Comparison of ENCODE assay signal across 16 cellular contexts in the genomic region with DNA sequence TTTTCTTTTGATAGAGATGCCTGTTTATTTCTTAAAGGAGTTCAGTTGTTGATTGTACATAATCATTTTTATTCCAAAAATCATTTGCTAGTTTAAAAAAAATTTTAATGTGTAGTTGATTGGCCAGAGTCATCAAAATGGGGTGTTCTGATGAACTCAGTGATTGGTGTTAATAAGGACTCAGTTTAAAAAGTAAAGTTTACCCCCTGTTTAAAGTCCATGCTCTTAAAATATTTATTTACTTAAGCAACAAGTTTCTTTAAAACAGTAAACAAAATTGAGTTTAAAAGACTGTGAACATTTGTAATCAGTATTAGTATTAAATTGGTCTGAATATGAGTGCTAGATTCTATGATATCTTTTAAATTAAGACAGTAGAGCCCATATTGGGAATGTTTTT. TPM values are rescaled to one million over a fixed set of nuclear protein-coding genes. Genes with fewer than 3 reads are reported as not detected.
A peak's percentile ranks its signal among the peaks of the same experiment; 100 is the strongest.
DNase-seq lines count a peak whose midpoint lies in the region; ATAC-seq and TF ChIP-seq lines count a peak whose summit lies in the region.
"Had no signal": no experiment of that assay in that cellular context is flagged by ENCODE, and none has a peak within 500 bp of the region (broad histone marks: within the 10 kb centered on the region; RNA-seq: fewer than 3 reads in every experiment).

No MANE protein-coding gene starts in this region.

- H3K9me3 Mint-ChIP-seq in chondrocyte (ENCODE audit: low read depth) (peaks cover 20% of the 10 kb centered on the region), osteocyte (ENCODE audit: unreplicated experiment) (peaks cover 21% of the 10 kb centered on the region)

- H3K27me3 Mint-ChIP-seq in chondrocyte (ENCODE audit: low read depth) = no peaks in the 10 kb centered on the region
- no peaks in the 10 kb centered on the region for H3K27me3 Mint-ChIP-seq in osteocyte (ENCODE audit: unreplicated experiment)
- H3K27me3 Mint-ChIP-seq: CD4-positive, CD25-positive, alpha-beta regulatory T cell; IgD-negative memory B cell had no signal

- ATAC-seq in left cardiac atrium (no peak), HG03108 (IDR thresholded peaks at IDR 0.05; ENCODE audit: unreplicated experiment) (no peak), HG02623 (IDR thresholded peaks at IDR 0.05; ENCODE audit: unreplicated experiment) (no peak)
- ATAC-seq: HCT116 had no signal

- no peak overlapping the region for H3K9ac ChIP-seq in subcutaneous abdominal adipose tissue (ENCODE audit: low read length in 5 of 5)
- H3K9ac ChIP-seq: BLaER1 treated with 17β-estradiol and CSF1 and Interleukin-3, amounts not matched to agents 10 nM and 100 nM had no signal

- H3K36me3 ChIP-seq in cardiac muscle cell = no peaks in the 10 kb centered on the region
- H3K36me3 ChIP-seq in subcutaneous abdominal adipose tissue (ENCODE audit: control insufficient read depth in 5 of 5, insufficient read depth in 5 of 5, low read length in 5 of 5) = no peaks in the 10 kb centered on the region

- H3K9me3 ChIP-seq in cardiac muscle cell (ENCODE audit: low read depth) (no peaks in the 10 kb centered on the region), subcutaneous abdominal adipose tissue (ENCODE audit: control insufficient read depth in 5 of 5, low read length in 5 of 5) (peaks cover 0 to 5% (median 0%) of the 10 kb centered on the region in 5 donors)

- H3K4me1 ChIP-seq in cardiac muscle cell (ENCODE audit: low read depth) = peaks cover 49% of the 10 kb centered on the region
- H3K4me1 ChIP-seq in subcutaneous abdominal adipose tissue (ENCODE audit: control insufficient read depth in 5 of 5, insufficient read depth in 5 of 5, low read length in 5 of 5) = peaks cover 0 to 20% (median 11%) of the 10 kb centered on the region in 5 donors

- H3K4me3 ChIP-seq in cardiac muscle cell (no peak overlapping the region), subcutaneous abdominal adipose tissue (ENCODE audit: low read depth in 1 of 5, low read length in 5 of 5) (no peak overlapping the region)
- H3K4me3 ChIP-seq: BLaER1 treated with 17β-estradiol and CSF1 and Interleukin-3, amounts not matched to agents 10 nM and 100 nM had no signal

- intact Hi-C loops in left cardiac atrium (cut with DNase I) = no loop called here

- peak overlapping the region; percentile 97 for H3K27ac ChIP-seq in cardiac muscle cell
- H3K27ac ChIP-seq in subcutaneous abdominal adipose tissue (ENCODE audit: low read depth, low read length) = peak overlapping the region; percentile 32
- H3K27ac ChIP-seq: 22Rv1; BLaER1 treated with 17β-estradiol and CSF1 and Interleukin-3, amounts not matched to agents 10 nM and 100 nM had no signal

- no peak overlapping the region for H3K4me3 Mint-ChIP-seq in chondrocyte (ENCODE audit: unreplicated experiment)
- H3K4me3 Mint-ChIP-seq in osteocyte (ENCODE audit: unreplicated experiment) = no peak overlapping the region
- H3K4me3 Mint-ChIP-seq: CD4-positive, CD25-positive, alpha-beta regulatory T cell had no signal

- H3K4me1 Mint-ChIP-seq in chondrocyte (ENCODE audit: low read depth) = peaks cover 79% of the 10 kb centered on the region
- H3K4me1 Mint-ChIP-seq in osteocyte (ENCODE audit: unreplicated experiment) = peaks cover 47% of the 10 kb centered on the region

- H3K27ac Mint-ChIP-seq in chondrocyte (ENCODE audit: unreplicated experiment) (peak overlapping the region; percentile 45), osteocyte (ENCODE audit: unreplicated experiment) (peak overlapping the region; percentile 28)
- H3K27ac Mint-ChIP-seq: CD4-positive, CD25-positive, alpha-beta regulatory T cell had no signal

- peaks cover 7% of the 10 kb centered on the region for H3K36me3 Mint-ChIP-seq in chondrocyte (ENCODE audit: low read depth)
- H3K36me3 Mint-ChIP-seq in osteocyte (ENCODE audit: unreplicated experiment) = peaks cover 32% of the 10 kb centered on the region

- H3K27me3 ChIP-seq in cardiac muscle cell = no peaks in the 10 kb centered on the region
- no peaks in the 10 kb centered on the region for H3K27me3 ChIP-seq in subcutaneous abdominal adipose tissue (ENCODE audit: control insufficient read depth in 5 of 5, insufficient read depth in 4 of 5, low read length in 5 of 5)
- H3K27me3 ChIP-seq: BLaER1 treated with 17β-estradiol and CSF1 and Interleukin-3, amounts not matched to agents 10 nM and 100 nM had no signal

- DNase-seq in cardiac muscle cell (ENCODE audit: low read depth in 1 of 2, low spot score in 1 of 2) (no peak), left cardiac atrium (no peak), chondrocyte (ENCODE audit: low spot score) (no peak), osteocyte (ENCODE audit: extremely low spot score, unreplicated experiment) (no peak), SK-N-DZ (ENCODE audit: low spot score) (no peak)
- DNase-seq: AML-193; CD4-positive, CD25-positive, alpha-beta regulatory T cell; DMS53; GF-D8 had no signal

- TF ChIP-seq CTCF in cardiac muscle cell (IDR thresholded peaks at IDR 0.05; ENCODE audit: low read depth, low read length) (no peak), chondrocyte (IDR thresholded peaks at IDR 0.05) (no peak), osteocyte (IDR thresholded peaks at IDR 0.05) (no peak)

RNA-seq across cellular contexts. Expression of gene MEF2A, which starts 56.0 kb away (rescaled TPM):
- total RNA-seq in cardiac muscle cell (226 and 556 TPM in 2 replicates), left cardiac atrium (100 to 1,000 TPM in 1 of 2 donors, 10 to 100 TPM in 1; 96.0 to 145 TPM), chondrocyte (138 to 191 TPM (median 184 TPM) in 3 replicates), osteocyte (97.8 and 123 TPM in 2 replicates)
- 91.7 and 168 TPM in 2 replicates for polyA plus RNA-seq in cardiac muscle cell
- polyA plus RNA-seq in SK-N-DZ (2014; cell fraction: cytosol; rRNA removed) = 15.1 and 31.0 TPM in 2 replicates
- polyA plus RNA-seq in SK-N-DZ (2014; cell fraction: nucleus; rRNA removed) = 28.9 and 41.3 TPM in 2 replicates
